In genomic region chr12:93351726-93352125, GRCh38 we compare ENCODE assay signal across 27 cellular contexts. TPM values are rescaled to one million over a fixed set of nuclear protein-coding genes. Genes with fewer than 3 reads are reported as not detected.
DNase-seq lines count a peak whose midpoint lies in the region; ATAC-seq and TF ChIP-seq lines count a peak whose summit lies in the region.
"Had no signal": no experiment of that assay in that cellular context is flagged by ENCODE, and none has a peak within 500 bp of the region (broad histone marks: within the 10 kb centered on the region; RNA-seq: fewer than 3 reads in every experiment).

No MANE protein-coding gene starts in this region.

- TF ChIP-seq POLR2A in stomach (IDR thresholded peaks at IDR 0.05): no peak
- TF ChIP-seq POLR2A in ovary (IDR thresholded peaks at IDR 0.05): no peak

- H3K4me2 ChIP-seq in neural progenitor cell: no peak overlapping the region
- H3K4me2 ChIP-seq: BLaER1 had no signal

- H3K4me3 Mint-ChIP-seq in Caco-2 (ENCODE audit: unreplicated experiment) (no peak overlapping the region), neural progenitor cell (no peak overlapping the region)
- no peak overlapping the region for H3K4me3 Mint-ChIP-seq in activated T-helper 17 cell treated with anti-CD3 and anti-CD28 coated beads, Interleukin-2, amount 50 U/mL, for 72 hours
- H3K4me3 Mint-ChIP-seq: CD14-positive monocyte; CD4-positive, alpha-beta memory T cell; CD4-positive, CD25-positive, alpha-beta regulatory T cell; CD8-positive, alpha-beta memory T cell had no signal

- H4K20me1 ChIP-seq in neural progenitor cell (ENCODE audit: low read depth): no peaks in the 10 kb centered on the region
- H4K20me1 ChIP-seq: BLaER1 had no signal

- H3K9me3 Mint-ChIP-seq in Caco-2 (ENCODE audit: unreplicated experiment) (peaks cover 19% of the 10 kb centered on the region), neural progenitor cell (no peaks in the 10 kb centered on the region)
- no peaks in the 10 kb centered on the region for H3K9me3 Mint-ChIP-seq in activated T-helper 17 cell treated with anti-CD3 and anti-CD28 coated beads, Interleukin-2, amount 50 U/mL, for 72 hours
- H3K9me3 Mint-ChIP-seq: CD4-positive, alpha-beta memory T cell; CD8-positive, alpha-beta memory T cell had no signal

- TF ChIP-seq EP300 in stomach (IDR thresholded peaks at IDR 0.05): no peak
- no peak for TF ChIP-seq EP300 in ovary (IDR thresholded peaks at IDR 0.05)

- H3K79me2 ChIP-seq in neural progenitor cell (ENCODE audit: low read depth): no peaks in the 10 kb centered on the region

- no peak for TF ChIP-seq CTCF in Caco-2 (IDR thresholded peaks at IDR 0.05; ENCODE audit: insufficient read depth in 1 of 2, low read depth in 1 of 2, low read length in 1 of 2, severe bottlenecking in 1 of 2, unreplicated experiment in 1 of 2)
- no peak for TF ChIP-seq CTCF in neural progenitor cell (IDR thresholded peaks at IDR 0.05)
- TF ChIP-seq CTCF in stomach (IDR thresholded peaks at IDR 0.05): no peak
- TF ChIP-seq CTCF in ovary (IDR thresholded peaks at IDR 0.05): no peak

- H2AFZ ChIP-seq in neural progenitor cell (replicated peaks): no peak overlapping the region

- WGBS in stomach, 5 donors: 88 to 100% (median 100%) methylated on average over 1 of the region's 1 CpG
- 92 to 100% (median 100%) methylated on average over 1 of the region's 1 CpG for WGBS in ovary, 3 donors

- no peak overlapping the region for H3K4me3 ChIP-seq in Caco-2 (ENCODE audit: low read depth, low read length)
- no peak overlapping the region for H3K4me3 ChIP-seq in neural progenitor cell
- no peak overlapping the region for H3K4me3 ChIP-seq in stomach
- H3K4me3 ChIP-seq in ovary: no peak overlapping the region
- H3K4me3 ChIP-seq: BLaER1, GM12878 had no signal

- H3K9me3 ChIP-seq in Caco-2 (no peaks in the 10 kb centered on the region), neural progenitor cell (ENCODE audit: low read depth) (no peaks in the 10 kb centered on the region), stomach (no peaks in the 10 kb centered on the region), ovary (no peaks in the 10 kb centered on the region)
- H3K9me3 ChIP-seq: BE2C, BLaER1 had no signal

- DNase-seq in Caco-2: no peak
- DNase-seq in D341Med (ENCODE audit: low spot score): peak; percentile 60
- peak; percentile 99 for DNase-seq in NCI-H82 treated with DMSO at 0.1 percent for 48 hours (lab: John Stamatoyannopoulos, UW; ENCODE audit: unreplicated experiment)
- peak; percentile 16 for DNase-seq in neural progenitor cell (ENCODE audit: low spot score)
- DNase-seq in stomach: no peak
- no peak for DNase-seq in ovary
- DNase-seq in activated CD8-positive, alpha-beta memory T cell treated with anti-CD3 and anti-CD28 coated beads for 24 hours: no peak
- DNase-seq: 8988T; ACHN; BE2C; C1 segment of cervical spinal cord; Calu3; CD4-positive, alpha-beta memory T cell; CD4-positive, CD25-positive, alpha-beta regulatory T cell; CD8-positive, alpha-beta memory T cell; COR-L47; DMS 273 treated with DMSO at 0.1 percent for 48 hours; DMS153; DMS53; DMS79; DND-41; EL; GDM1 had no signal

- POLR2A ChIA-PET in Caco-2 (lab: Charles Lee): no interaction called here

- H3K27ac ChIP-seq in neural progenitor cell (no peak overlapping the region), stomach (no peak overlapping the region), ovary (no peak overlapping the region)
- H3K27ac ChIP-seq: BLaER1 had no signal

- CTCF ChIA-PET in Caco-2 (lab: Charles Lee): no interaction called here

- H3K27ac Mint-ChIP-seq in Caco-2 (ENCODE audit: unreplicated experiment): peak overlapping the region; percentile 24
- no peak overlapping the region for H3K27ac Mint-ChIP-seq in neural progenitor cell
- no peak overlapping the region for H3K27ac Mint-ChIP-seq in activated T-helper 17 cell treated with anti-CD3 and anti-CD28 coated beads, Interleukin-2, amount 50 U/mL, for 72 hours
- H3K27ac Mint-ChIP-seq: CD4-positive, CD25-positive, alpha-beta regulatory T cell had no signal

- H3K4me1 Mint-ChIP-seq in Caco-2 (ENCODE audit: low read depth, unreplicated experiment) (peaks cover 18% of the 10 kb centered on the region), neural progenitor cell (peaks cover 1% of the 10 kb centered on the region)
- H3K4me1 Mint-ChIP-seq in activated T-helper 17 cell treated with anti-CD3 and anti-CD28 coated beads, Interleukin-2, amount 50 U/mL, for 72 hours: no peaks in the 10 kb centered on the region
- H3K4me1 Mint-ChIP-seq: CD14-positive monocyte; CD4-positive, alpha-beta memory T cell; CD4-positive, CD25-positive, alpha-beta regulatory T cell; CD8-positive, alpha-beta memory T cell had no signal

- intact Hi-C loops in Caco-2 (cut with micrococcal nuclease; ENCODE audit: unreplicated experiment) (no loop called here), stomach (cut with DNase I; ENCODE audit: low total_unique reads) (no loop called here), ovary (cut with DNase I) (no loop called here)

- no TSS peak for BruUV-seq in Caco-2 (replicated peaks; lab: Mats Ljungman, UMichigan)

- ATAC-seq in activated T-helper 17 cell treated with anti-CD3 and anti-CD28 coated beads, Interleukin-2, amount 50 U/mL, for 72 hours (replicated peaks): no peak
- ATAC-seq: GM12878 had no signal

- H3K27me3 Mint-ChIP-seq in Caco-2 (ENCODE audit: insufficient read depth, unreplicated experiment) (no peaks in the 10 kb centered on the region), neural progenitor cell (ENCODE audit: insufficient read depth, low read depth) (peaks cover 3% of the 10 kb centered on the region)
- H3K27me3 Mint-ChIP-seq in activated T-helper 17 cell treated with anti-CD3 and anti-CD28 coated beads, Interleukin-2, amount 50 U/mL, for 72 hours: no peaks in the 10 kb centered on the region

- H3K27me3 ChIP-seq in Caco-2 (replicated peaks; ENCODE audit: control insufficient read depth, insufficient read depth, low read length) (no peaks in the 10 kb centered on the region), neural progenitor cell (no peaks in the 10 kb centered on the region), stomach (no peaks in the 10 kb centered on the region), ovary (no peaks in the 10 kb centered on the region)
- H3K27me3 ChIP-seq: BE2C, BLaER1 had no signal

- H3K9ac ChIP-seq in neural progenitor cell: no peak overlapping the region
- H3K9ac ChIP-seq: BLaER1 had no signal

- no peaks in the 10 kb centered on the region for H3K36me3 ChIP-seq in Caco-2 (ENCODE audit: control insufficient read depth, insufficient read depth, low read length)
- no peaks in the 10 kb centered on the region for H3K36me3 ChIP-seq in neural progenitor cell
- H3K36me3 ChIP-seq in stomach: no peaks in the 10 kb centered on the region
- H3K36me3 ChIP-seq in ovary: no peaks in the 10 kb centered on the region
- H3K36me3 ChIP-seq: BE2C, BLaER1 had no signal

- H3F3A ChIP-seq in neural progenitor cell (ENCODE audit: low read depth): no peaks in the 10 kb centered on the region

- H3K36me3 Mint-ChIP-seq in Caco-2 (ENCODE audit: insufficient read depth, unreplicated experiment) (peaks cover 7% of the 10 kb centered on the region), neural progenitor cell (no peaks in the 10 kb centered on the region)
- no peaks in the 10 kb centered on the region for H3K36me3 Mint-ChIP-seq in activated T-helper 17 cell treated with anti-CD3 and anti-CD28 coated beads, Interleukin-2, amount 50 U/mL, for 72 hours (ENCODE audit: low read depth)
- H3K36me3 Mint-ChIP-seq: CD14-positive monocyte; CD4-positive, alpha-beta memory T cell; CD4-positive, CD25-positive, alpha-beta regulatory T cell had no signal

- H3K4me1 ChIP-seq in Caco-2 (no peaks in the 10 kb centered on the region), neural progenitor cell (no peaks in the 10 kb centered on the region), stomach (no peaks in the 10 kb centered on the region), ovary (ENCODE audit: insufficient read depth) (no peaks in the 10 kb centered on the region)

RNA-seq across cellular contexts. Expression of gene NUDT4, which starts 26.0 kb away (rescaled TPM):
- 236 TPM in 2 replicates for total RNA-seq in Caco-2 (2022)
- 56.3 and 89.8 TPM in 2 replicates for total RNA-seq in neural progenitor cell (ENCODE audit: low replicate concordance)
- total RNA-seq in activated T-helper 17 cell treated with anti-CD3 and anti-CD28 coated beads, Interleukin-2, amount 50 U/mL, for 72 hours: 10 to 100 TPM; 41.2 to 51.6 TPM
- total RNA-seq in stomach: 10 to 100 TPM; 19.8 to 77.7 (median 38.8) TPM
- 10 to 100 TPM; 17.5 to 28.0 (median 23.5) TPM for polyA plus RNA-seq in stomach
- total RNA-seq in ovary: 100 to 1,000 TPM; 129 to 185 (median 149) TPM
- 100 to 1,000 TPM; 102 to 124 TPM for polyA plus RNA-seq in ovary

Comparison
In these comparisons a context has a peak if more than half of its experiments do, and no peak if none do; other contexts are left out.
1. DNase-seq: peak in D341Med (single experiment), NCI-H82 treated with DMSO at 0.1 percent for 48 hours (single experiment) and neural progenitor cell (single experiment); none in Caco-2 (0 of 2), stomach (single experiment), ovary (0 of 5) and activated CD8-positive, alpha-beta memory T cell treated with anti-CD3 and anti-CD28 coated beads for 24 hours (single experiment).